In the genomic region with DNA sequence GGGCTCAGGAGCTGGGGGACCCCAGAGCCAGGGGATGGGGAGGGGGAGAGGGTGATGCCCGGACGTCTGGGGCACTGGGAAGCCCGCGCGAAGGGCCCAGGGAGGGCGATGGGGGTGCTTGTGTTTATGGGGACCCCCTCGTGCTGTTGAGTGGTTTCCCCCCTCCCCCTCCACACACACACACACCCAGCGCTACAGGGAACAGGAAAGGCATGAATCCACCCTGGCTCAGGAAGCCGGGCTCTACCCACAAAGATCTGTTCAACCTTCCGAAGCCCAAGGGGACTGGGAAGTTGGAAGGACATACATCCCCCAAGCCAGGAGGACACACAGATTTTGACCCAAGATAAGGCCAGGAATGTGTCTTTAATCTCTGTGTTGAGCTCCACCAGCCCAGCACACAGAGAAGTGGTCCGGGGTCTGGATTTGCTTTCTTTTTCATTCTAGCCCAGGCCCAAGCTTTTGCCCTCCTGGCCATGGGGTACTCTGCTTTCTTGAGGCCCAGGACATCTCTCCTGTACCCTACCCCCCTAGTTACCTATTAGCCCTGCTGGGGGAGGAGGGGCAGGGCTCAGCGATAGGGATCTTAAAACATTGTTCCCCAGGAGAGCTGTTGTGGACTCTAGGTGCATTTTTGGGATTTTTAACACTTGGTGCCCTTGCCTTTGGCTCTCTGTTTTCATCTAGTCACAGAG, we compare ENCODE assay signal across 1 cellular context.
TF ChIP-seq lines count a peak whose summit lies in the region.

No MANE protein-coding gene starts in this region.

TF ChIP-seq in K562, 482 proteins besides CTCF, POLR2A, EP300 and RAD21 (continued from another document and continues in another):
- TF ChIP-seq, protein P1, sequence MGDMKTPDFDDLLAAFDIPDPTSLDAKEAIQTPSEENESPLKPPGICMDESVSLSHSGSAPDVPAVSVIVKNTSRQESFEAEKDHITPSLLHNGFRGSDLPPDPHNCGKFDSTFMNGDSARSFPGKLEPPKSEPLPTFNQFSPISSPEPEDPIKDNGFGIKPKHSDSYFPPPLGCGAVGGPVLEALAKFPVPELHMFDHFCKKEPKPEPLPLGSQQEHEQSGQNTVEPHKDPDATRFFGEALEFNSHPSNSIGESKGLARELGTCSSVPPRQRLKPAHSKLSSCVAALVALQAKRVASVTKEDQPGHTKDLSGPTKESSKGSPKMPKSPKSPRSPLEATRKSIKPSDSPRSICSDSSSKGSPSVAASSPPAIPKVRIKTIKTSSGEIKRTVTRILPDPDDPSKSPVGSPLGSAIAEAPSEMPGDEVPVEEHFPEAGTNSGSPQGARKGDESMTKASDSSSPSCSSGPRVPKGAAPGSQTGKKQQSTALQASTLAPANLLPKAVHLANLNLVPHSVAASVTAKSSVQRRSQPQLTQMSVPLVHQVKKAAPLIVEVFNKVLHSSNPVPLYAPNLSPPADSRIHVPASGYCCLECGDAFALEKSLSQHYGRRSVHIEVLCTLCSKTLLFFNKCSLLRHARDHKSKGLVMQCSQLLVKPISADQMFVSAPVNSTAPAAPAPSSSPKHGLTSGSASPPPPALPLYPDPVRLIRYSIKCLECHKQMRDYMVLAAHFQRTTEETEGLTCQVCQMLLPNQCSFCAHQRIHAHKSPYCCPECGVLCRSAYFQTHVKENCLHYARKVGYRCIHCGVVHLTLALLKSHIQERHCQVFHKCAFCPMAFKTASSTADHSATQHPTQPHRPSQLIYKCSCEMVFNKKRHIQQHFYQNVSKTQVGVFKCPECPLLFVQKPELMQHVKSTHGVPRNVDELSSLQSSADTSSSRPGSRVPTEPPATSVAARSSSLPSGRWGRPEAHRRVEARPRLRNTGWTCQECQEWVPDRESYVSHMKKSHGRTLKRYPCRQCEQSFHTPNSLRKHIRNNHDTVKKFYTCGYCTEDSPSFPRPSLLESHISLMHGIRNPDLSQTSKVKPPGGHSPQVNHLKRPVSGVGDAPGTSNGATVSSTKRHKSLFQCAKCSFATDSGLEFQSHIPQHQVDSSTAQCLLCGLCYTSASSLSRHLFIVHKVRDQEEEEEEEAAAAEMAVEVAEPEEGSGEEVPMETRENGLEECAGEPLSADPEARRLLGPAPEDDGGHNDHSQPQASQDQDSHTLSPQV (IDR thresholded peaks at IDR 0.05): no peak
- TF ChIP-seq TRIM24 (IDR thresholded peaks at IDR 0.05) (no peak), EP400 (IDR thresholded peaks at IDR 0.05) (peak; percentile 38; the same call in 1 of the 2 replicates), ZNF274 (IDR thresholded peaks at IDR 0.05; ENCODE audit: borderline replicate concordance, low read depth, low read length) (no peak), NELFE (IDR thresholded peaks at IDR 0.05; ENCODE audit: insufficient read depth, insufficient read length) (no peak), ZNF75A (CRISPR knock-in tag; IDR thresholded peaks at IDR 0.05) (no peak), TEAD1 (CRISPR knock-in tag; IDR thresholded peaks at IDR 0.05) (peak; percentile 14 to 73; a peak in 2 of 4 replicates), NFXL1 (CRISPR knock-in tag; IDR thresholded peaks at IDR 0.05) (no peak), GABPB1 (CRISPR knock-in tag; IDR thresholded peaks at IDR 0.05) (no peak), SREBF2 (CRISPR knock-in tag; IDR thresholded peaks at IDR 0.05) (no peak), ZNF57 (CRISPR knock-in tag; IDR thresholded peaks at IDR 0.05) (no peak), SMARCB1 (IDR thresholded peaks at IDR 0.05; ENCODE audit: insufficient read length, low read depth) (no peak), ZNF282 (CRISPR knock-in tag; IDR thresholded peaks at IDR 0.05) (no peak), MEIS2 (IDR thresholded peaks at IDR 0.05; ENCODE audit: partially characterized antibody) (no peak), PHF21A (IDR thresholded peaks at IDR 0.05; ENCODE audit: borderline replicate concordance, low read depth) (no peak), NFIC (IDR thresholded peaks at IDR 0.05) (no peak), ZNF239 (CRISPR knock-in tag; IDR thresholded peaks at IDR 0.05) (no peak), SP1 (CRISPR knock-in tag; IDR thresholded peaks at IDR 0.05) (no peak; the same call in 1 of the 2 replicates), FOXJ2 (tag; IDR thresholded peaks at IDR 0.05) (0 out of 2 replicates have a peak, but pooled peaks have one; percentile 4), ZC3H4 (CRISPR knock-in tag; IDR thresholded peaks at IDR 0.05; ENCODE audit: borderline replicate concordance) (peak; percentile 18; the same call in 1 of the 2 replicates), PHB (CRISPR knock-in tag; IDR thresholded peaks at IDR 0.05) (no peak), ZNF263 (CRISPR knock-in tag; IDR thresholded peaks at IDR 0.05; ENCODE audit: borderline replicate concordance) (0 out of 2 replicates have a peak, but pooled peaks have one; percentile 43), RUNX1 (IDR thresholded peaks at IDR 0.05; ENCODE audit: low read depth) (no peak), STAG1 (CRISPR knock-in tag; IDR thresholded peaks at IDR 0.05; ENCODE audit: borderline replicate concordance) (no peak), ARNT (IDR thresholded peaks at IDR 0.05) (0 out of 4 replicates have a peak, but pooled peaks of 1 of the 2 experiments have one; percentile 35), NR3C1 (CRISPR knock-in tag; IDR thresholded peaks at IDR 0.05) (no peak), ZNF584 (CRISPR knock-in tag; IDR thresholded peaks at IDR 0.05; ENCODE audit: low read depth) (no peak), HNRNPL (IDR thresholded peaks at IDR 0.05; ENCODE audit: low read depth, low read length) (no peak), ZNF445 (CRISPR knock-in tag; IDR thresholded peaks at IDR 0.05; ENCODE audit: low read depth) (no peak), PCBP2 (IDR thresholded peaks at IDR 0.05; ENCODE audit: low read depth, low read length, poor library complexity, severe bottlenecking) (no peak), SOX6 (IDR thresholded peaks at IDR 0.05) (peak; percentile 23; the same call in 1 of the 2 replicates), SMARCA4 (IDR thresholded peaks at IDR 0.05) (peak; percentile 34; the same call in 1 of the 2 replicates), JUND (IDR thresholded peaks at IDR 0.05; ENCODE audit: borderline replicate concordance, low read depth, low read length) (peak; percentile 41; the same call in 1 of the 2 replicates), JUND (tag; IDR thresholded peaks at IDR 0.05; ENCODE audit: borderline replicate concordance, low read depth, low read length) (no peak), DPF2 (IDR thresholded peaks at IDR 0.05) (peak; percentile 57), ETS2 (tag; IDR thresholded peaks at IDR 0.05; ENCODE audit: borderline replicate concordance, poor library complexity, severe bottlenecking) (no peak), ZEB2 (IDR thresholded peaks at IDR 0.05) (no peak), SIN3A (IDR thresholded peaks at IDR 0.05; ENCODE audit: borderline replicate concordance in 2 of 2, control insufficient read depth in 1 of 2, low read depth in 2 of 2, low read length in 2 of 2) (0 out of 4 replicates have a peak, but pooled peaks of 1 of the 2 experiments have one; percentile 17), HDAC3 (IDR thresholded peaks at IDR 0.05; ENCODE audit: borderline replicate concordance, partially characterized antibody) (no peak), CXXC5 (CRISPR knock-in tag; IDR thresholded peaks at IDR 0.05) (no peak), CCAR2 (IDR thresholded peaks at IDR 0.05; ENCODE audit: low read depth, low read length) (no peak)
- TF ChIP-seq, protein P2, sequence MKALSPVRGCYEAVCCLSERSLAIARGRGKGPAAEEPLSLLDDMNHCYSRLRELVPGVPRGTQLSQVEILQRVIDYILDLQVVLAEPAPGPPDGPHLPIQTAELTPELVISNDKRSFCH (CRISPR knock-in tag; IDR thresholded peaks at IDR 0.05): no peak
- TF ChIP-seq, protein P2 (tag; IDR thresholded peaks at IDR 0.05): no peak
- TF ChIP-seq, protein P3, sequence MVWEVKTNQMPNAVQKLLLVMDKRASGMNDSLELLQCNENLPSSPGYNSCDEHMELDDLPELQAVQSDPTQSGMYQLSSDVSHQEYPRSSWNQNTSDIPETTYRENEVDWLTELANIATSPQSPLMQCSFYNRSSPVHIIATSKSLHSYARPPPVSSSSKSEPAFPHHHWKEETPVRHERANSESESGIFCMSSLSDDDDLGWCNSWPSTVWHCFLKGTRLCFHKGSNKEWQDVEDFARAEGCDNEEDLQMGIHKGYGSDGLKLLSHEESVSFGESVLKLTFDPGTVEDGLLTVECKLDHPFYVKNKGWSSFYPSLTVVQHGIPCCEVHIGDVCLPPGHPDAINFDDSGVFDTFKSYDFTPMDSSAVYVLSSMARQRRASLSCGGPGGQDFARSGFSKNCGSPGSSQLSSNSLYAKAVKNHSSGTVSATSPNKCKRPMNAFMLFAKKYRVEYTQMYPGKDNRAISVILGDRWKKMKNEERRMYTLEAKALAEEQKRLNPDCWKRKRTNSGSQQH (CRISPR knock-in tag; IDR thresholded peaks at IDR 0.05): no peak
- TF ChIP-seq, protein P4, sequence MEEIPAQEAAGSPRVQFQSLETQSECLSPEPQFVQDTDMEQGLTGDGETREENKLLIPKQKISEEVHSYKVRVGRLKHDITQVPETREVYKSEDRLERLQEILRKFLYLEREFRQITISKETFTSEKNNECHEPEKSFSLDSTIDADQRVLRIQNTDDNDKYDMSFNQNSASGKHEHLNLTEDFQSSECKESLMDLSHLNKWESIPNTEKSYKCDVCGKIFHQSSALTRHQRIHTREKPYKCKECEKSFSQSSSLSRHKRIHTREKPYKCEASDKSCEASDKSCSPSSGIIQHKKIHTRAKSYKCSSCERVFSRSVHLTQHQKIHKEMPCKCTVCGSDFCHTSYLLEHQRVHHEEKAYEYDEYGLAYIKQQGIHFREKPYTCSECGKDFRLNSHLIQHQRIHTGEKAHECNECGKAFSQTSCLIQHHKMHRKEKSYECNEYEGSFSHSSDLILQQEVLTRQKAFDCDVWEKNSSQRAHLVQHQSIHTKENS (CRISPR knock-in tag; IDR thresholded peaks at IDR 0.05): no peak
- TF ChIP-seq, protein P5, sequence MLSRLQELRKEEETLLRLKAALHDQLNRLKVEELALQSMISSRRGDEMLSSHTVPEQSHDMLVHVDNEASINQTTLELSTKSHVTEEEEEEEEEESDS (CRISPR knock-in tag; IDR thresholded peaks at IDR 0.05): no peak
- TF ChIP-seq, protein P6, sequence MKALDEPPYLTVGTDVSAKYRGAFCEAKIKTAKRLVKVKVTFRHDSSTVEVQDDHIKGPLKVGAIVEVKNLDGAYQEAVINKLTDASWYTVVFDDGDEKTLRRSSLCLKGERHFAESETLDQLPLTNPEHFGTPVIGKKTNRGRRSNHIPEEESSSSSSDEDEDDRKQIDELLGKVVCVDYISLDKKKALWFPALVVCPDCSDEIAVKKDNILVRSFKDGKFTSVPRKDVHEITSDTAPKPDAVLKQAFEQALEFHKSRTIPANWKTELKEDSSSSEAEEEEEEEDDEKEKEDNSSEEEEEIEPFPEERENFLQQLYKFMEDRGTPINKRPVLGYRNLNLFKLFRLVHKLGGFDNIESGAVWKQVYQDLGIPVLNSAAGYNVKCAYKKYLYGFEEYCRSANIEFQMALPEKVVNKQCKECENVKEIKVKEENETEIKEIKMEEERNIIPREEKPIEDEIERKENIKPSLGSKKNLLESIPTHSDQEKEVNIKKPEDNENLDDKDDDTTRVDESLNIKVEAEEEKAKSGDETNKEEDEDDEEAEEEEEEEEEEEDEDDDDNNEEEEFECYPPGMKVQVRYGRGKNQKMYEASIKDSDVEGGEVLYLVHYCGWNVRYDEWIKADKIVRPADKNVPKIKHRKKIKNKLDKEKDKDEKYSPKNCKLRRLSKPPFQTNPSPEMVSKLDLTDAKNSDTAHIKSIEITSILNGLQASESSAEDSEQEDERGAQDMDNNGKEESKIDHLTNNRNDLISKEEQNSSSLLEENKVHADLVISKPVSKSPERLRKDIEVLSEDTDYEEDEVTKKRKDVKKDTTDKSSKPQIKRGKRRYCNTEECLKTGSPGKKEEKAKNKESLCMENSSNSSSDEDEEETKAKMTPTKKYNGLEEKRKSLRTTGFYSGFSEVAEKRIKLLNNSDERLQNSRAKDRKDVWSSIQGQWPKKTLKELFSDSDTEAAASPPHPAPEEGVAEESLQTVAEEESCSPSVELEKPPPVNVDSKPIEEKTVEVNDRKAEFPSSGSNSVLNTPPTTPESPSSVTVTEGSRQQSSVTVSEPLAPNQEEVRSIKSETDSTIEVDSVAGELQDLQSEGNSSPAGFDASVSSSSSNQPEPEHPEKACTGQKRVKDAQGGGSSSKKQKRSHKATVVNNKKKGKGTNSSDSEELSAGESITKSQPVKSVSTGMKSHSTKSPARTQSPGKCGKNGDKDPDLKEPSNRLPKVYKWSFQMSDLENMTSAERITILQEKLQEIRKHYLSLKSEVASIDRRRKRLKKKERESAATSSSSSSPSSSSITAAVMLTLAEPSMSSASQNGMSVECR (CRISPR knock-in tag; IDR thresholded peaks at IDR 0.05): 0 out of 2 replicates have a peak, but pooled peaks have one; percentile 13
- TF ChIP-seq, protein P7, sequence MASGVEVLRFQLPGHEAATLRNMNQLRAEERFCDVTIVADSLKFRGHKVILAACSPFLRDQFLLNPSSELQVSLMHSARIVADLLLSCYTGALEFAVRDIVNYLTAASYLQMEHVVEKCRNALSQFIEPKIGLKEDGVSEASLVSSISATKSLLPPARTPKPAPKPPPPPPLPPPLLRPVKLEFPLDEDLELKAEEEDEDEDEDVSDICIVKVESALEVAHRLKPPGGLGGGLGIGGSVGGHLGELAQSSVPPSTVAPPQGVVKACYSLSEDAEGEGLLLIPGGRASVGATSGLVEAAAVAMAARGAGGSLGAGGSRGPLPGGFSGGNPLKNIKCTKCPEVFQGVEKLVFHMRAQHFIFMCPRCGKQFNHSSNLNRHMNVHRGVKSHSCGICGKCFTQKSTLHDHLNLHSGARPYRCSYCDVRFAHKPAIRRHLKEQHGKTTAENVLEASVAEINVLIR (CRISPR knock-in tag; IDR thresholded peaks at IDR 0.05): no peak
- TF ChIP-seq, protein P8, sequence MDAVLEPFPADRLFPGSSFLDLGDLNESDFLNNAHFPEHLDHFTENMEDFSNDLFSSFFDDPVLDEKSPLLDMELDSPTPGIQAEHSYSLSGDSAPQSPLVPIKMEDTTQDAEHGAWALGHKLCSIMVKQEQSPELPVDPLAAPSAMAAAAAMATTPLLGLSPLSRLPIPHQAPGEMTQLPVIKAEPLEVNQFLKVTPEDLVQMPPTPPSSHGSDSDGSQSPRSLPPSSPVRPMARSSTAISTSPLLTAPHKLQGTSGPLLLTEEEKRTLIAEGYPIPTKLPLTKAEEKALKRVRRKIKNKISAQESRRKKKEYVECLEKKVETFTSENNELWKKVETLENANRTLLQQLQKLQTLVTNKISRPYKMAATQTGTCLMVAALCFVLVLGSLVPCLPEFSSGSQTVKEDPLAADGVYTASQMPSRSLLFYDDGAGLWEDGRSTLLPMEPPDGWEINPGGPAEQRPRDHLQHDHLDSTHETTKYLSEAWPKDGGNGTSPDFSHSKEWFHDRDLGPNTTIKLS (IDR thresholded peaks at IDR 0.05; ENCODE audit: borderline replicate concordance, low read depth): no peak
- TF ChIP-seq, protein P9, sequence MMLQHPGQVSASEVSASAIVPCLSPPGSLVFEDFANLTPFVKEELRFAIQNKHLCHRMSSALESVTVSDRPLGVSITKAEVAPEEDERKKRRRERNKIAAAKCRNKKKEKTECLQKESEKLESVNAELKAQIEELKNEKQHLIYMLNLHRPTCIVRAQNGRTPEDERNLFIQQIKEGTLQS (IDR thresholded peaks at IDR 0.05): no peak
- TF ChIP-seq, protein P9 (CRISPR knock-in tag; conservative IDR thresholded peaks at IDR 0.05): no peak
